Comparison of ENCODE assay signal across 30 cellular contexts in genomic region chr20:64193058-64193457, GRCh38. TPM values are rescaled to one million over a fixed set of nuclear protein-coding genes. Genes with fewer than 3 reads are reported as not detected.
"Had no signal": no experiment of that assay in that cellular context is flagged by ENCODE, and none has a peak within 500 bp of the region (broad histone marks: within the 10 kb centered on the region; RNA-seq: fewer than 3 reads in every experiment).

No MANE protein-coding gene starts in this region.

- FAIRE-seq: bronchial epithelial cell had no signal

- H3K9ac ChIP-seq: SK-N-SH had no signal

- H3K27me3 ChIP-seq: ascending aorta, body of pancreas, Peyer's patch, SJCRH30 had no signal

- H3K9me3 Mint-ChIP-seq: activated naive CD8-positive, alpha-beta T cell treated with anti-CD3 and anti-CD28 coated beads, Interleukin-2, amount 50 U/mL, for 24 hours; T-helper 2 cell treated with Interferon-gamma antibody and Interleukin-4, amounts not matched to agents 5 μg/mL and 100 μg/mL, for 36 hours had no signal

- H3K4me1 ChIP-seq: ascending aorta, Peyer's patch, SJCRH30 had no signal

- H3K4me3 ChIP-seq: ascending aorta, body of pancreas, Peyer's patch, SJCRH30 had no signal

- ATAC-seq: activated CD4-positive, CD25-positive, alpha-beta regulatory T cell treated with anti-CD3 and anti-CD28 coated beads, Interleukin-2, amount 50 U/mL, for 24 hours; activated naive CD8-positive, alpha-beta T cell treated with anti-CD3 and anti-CD28 coated beads, Interleukin-2, amount 50 U/mL, for 24 hours; body of pancreas had no signal

- DNase-seq: activated CD4-positive, alpha-beta T cell treated with anti-CD3 and anti-CD28 coated beads for 48 hours; activated CD4-positive, alpha-beta T cell treated with anti-CD3 and anti-CD28 coated beads, Interleukin-2, amount 50 U/mL, for 4 hours; activated naive CD4-positive, alpha-beta T cell treated with anti-CD3 and anti-CD28 coated beads, Interleukin-2, amount 50 U/mL, for 16 hours; activated naive CD8-positive, alpha-beta T cell treated with anti-CD3 and anti-CD28 coated beads, Interleukin-2, amount 50 U/mL, for 24 hours; activated T-cell treated with anti-CD3 and anti-CD28 coated beads for 4 hours; activated T-cell treated with anti-CD3 and anti-CD28 coated beads, Interleukin-2, amount 50 U/mL, for 48 hours; amniotic stem cell; body of pancreas; central memory CD4-positive, alpha-beta T cell; Kasumi-1; KBM-7; NCI-H1048; NCI-H1417; NCI-H1930; NCI-H345; NCI-H510A; NCI-H526 treated with DMSO at 0.1 percent for 48 hours; NCI-H82; NK-92 treated with Interleukin-12 subunit alpha and Interleukin-12 subunit beta, amount 100 ng/mL, for 24 hours; OCI-M1; Peyer's patch; SJCRH30; SK-N-SH had no signal

- H3K27ac ChIP-seq: ascending aorta, body of pancreas, Peyer's patch, RWPE1, SJCRH30 had no signal

- H3K36me3 ChIP-seq: ascending aorta, Peyer's patch, SJCRH30 had no signal

- H3K4me1 Mint-ChIP-seq: activated naive CD8-positive, alpha-beta T cell treated with anti-CD3 and anti-CD28 coated beads, Interleukin-2, amount 50 U/mL, for 24 hours had no signal

- H3K9me3 ChIP-seq: ascending aorta, body of pancreas, Peyer's patch, SJCRH30, SK-N-SH had no signal

- H3K27ac Mint-ChIP-seq: activated naive CD8-positive, alpha-beta T cell treated with anti-CD3 and anti-CD28 coated beads, Interleukin-2, amount 50 U/mL, for 24 hours; T-helper 2 cell treated with Interferon-gamma antibody and Interleukin-4, amounts not matched to agents 5 μg/mL and 100 μg/mL, for 36 hours had no signal

- H3K4me3 Mint-ChIP-seq: activated naive CD8-positive, alpha-beta T cell treated with anti-CD3 and anti-CD28 coated beads, Interleukin-2, amount 50 U/mL, for 24 hours; T-helper 2 cell treated with Interferon-gamma antibody and Interleukin-4, amounts not matched to agents 5 μg/mL and 100 μg/mL, for 36 hours had no signal

- H3K4me2 ChIP-seq: SK-N-SH had no signal

RNA-seq across cellular contexts. Expression of gene MYT1, which starts 28.8 kb away (rescaled TPM):
- total RNA-seq: ascending aorta; bronchial epithelial cell; chondrocyte; SJCRH30; T-helper 1 cell treated with Interleukin-12 subunit alpha and Interleukin-12 subunit beta and Interleukin-4 antibody, amounts not matched to agents 30 ng/mL and 1 ng/mL, for 36 hours had no signal
